ENCODE assay signal across 9 cellular contexts in the genomic region with DNA sequence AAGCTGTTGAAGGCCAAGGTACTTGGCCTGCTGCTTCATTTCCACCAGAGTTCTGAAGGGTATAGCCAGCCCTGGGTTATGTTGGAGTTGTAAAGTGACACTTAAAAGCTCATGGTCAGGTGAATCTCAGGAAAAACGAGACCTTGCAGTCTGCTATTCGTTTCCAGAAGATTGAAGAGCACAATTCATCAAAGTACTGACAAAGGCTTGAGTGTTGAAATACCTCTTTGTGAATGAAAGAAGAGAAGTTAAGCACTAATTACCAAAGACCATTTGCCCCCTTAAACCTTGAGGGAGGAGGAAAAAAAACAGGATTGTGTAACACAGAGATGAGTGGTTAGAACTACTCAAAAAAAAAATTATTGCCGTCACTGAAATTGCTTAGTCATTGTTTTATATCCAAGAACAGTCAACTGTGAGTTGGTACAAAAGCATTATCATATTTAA. TPM values are rescaled to one million over a fixed set of nuclear protein-coding genes. Genes with fewer than 3 reads are reported as not detected.
DNase-seq lines count a peak whose midpoint lies in the region; ATAC-seq, FAIRE-seq and TF ChIP-seq lines count a peak whose summit lies in the region.
"Had no signal": no experiment of that assay in that cellular context is flagged by ENCODE, and none has a peak within 500 bp of the region (broad histone marks: within the 10 kb centered on the region; RNA-seq: fewer than 3 reads in every experiment).

No MANE protein-coding gene starts in this region.

- FAIRE-seq in GM12891 (lab: Jason Lieb, UNC): no peak

- H3K27ac ChIP-seq in naive thymus-derived CD4-positive, alpha-beta T cell (ENCODE audit: low read depth, low read length): no peak overlapping the region

- H3K36me3 Mint-ChIP-seq in naive thymus-derived CD4-positive, alpha-beta T cell: no peaks in the 10 kb centered on the region

- H3K9me3 Mint-ChIP-seq in naive thymus-derived CD4-positive, alpha-beta T cell: peaks cover 0 to 5% (median 0%) of the 10 kb centered on the region in 11 donors

- DNase-seq in AG09309 (ENCODE audit: low read depth) (peak; percentile 64), MV-4-11 (lab: John Stamatoyannopoulos, UW) (peak; percentile 83), SHP77 (lab: John Stamatoyannopoulos, UW) (peak; percentile 60 to 68), hepatic stellate cell (ENCODE audit: low spot score) (peak; percentile 22), GM12891 (ENCODE audit: insufficient read length, low spot score) (no peak), GOT3 (lab: John Stamatoyannopoulos, UW) (no peak)
- no peak for DNase-seq in naive thymus-derived CD4-positive, alpha-beta T cell
- DNase-seq in stimulated activated CD4-positive, alpha-beta T cell treated with anti-CD3 and anti-CD28 coated beads, Interleukin-2, amount 100 ng/mL, for 24 hours: no peak
- DNase-seq: mucosa of descending colon had no signal

- intact Hi-C loops in naive thymus-derived CD4-positive, alpha-beta T cell (cut with micrococcal nuclease): no loop called here

- H3K36me3 ChIP-seq in naive thymus-derived CD4-positive, alpha-beta T cell (ENCODE audit: control insufficient read depth in 2 of 3, insufficient read depth in 3 of 3, low read length in 3 of 3): no peaks in the 10 kb centered on the region

- CTCF ChIA-PET in naive thymus-derived CD4-positive, alpha-beta T cell (lab: Charles Lee): no interaction called here

- TF ChIP-seq POLR2A in GM12891 (IDR thresholded peaks at IDR 0.05; ENCODE audit: low read depth, low read length): no peak

- peaks cover 0 to 5% (median 0%) of the 10 kb centered on the region in 5 donors for H3K27me3 Mint-ChIP-seq in naive thymus-derived CD4-positive, alpha-beta T cell

- no peak for ATAC-seq in naive thymus-derived CD4-positive, alpha-beta T cell
- ATAC-seq: mucosa of descending colon had no signal

- H3K27ac Mint-ChIP-seq in naive thymus-derived CD4-positive, alpha-beta T cell: no peak overlapping the region

- H3K4me1 ChIP-seq in naive thymus-derived CD4-positive, alpha-beta T cell (ENCODE audit: control insufficient read depth in 2 of 2, insufficient read depth in 2 of 2, low read length in 2 of 2): no peaks in the 10 kb centered on the region

- H3K9me3 ChIP-seq in naive thymus-derived CD4-positive, alpha-beta T cell (ENCODE audit: control insufficient read depth in 2 of 3, low read length in 3 of 3): no peaks in the 10 kb centered on the region
- H3K9me3 ChIP-seq: mucosa of descending colon had no signal

- no peaks in the 10 kb centered on the region for H3K27me3 ChIP-seq in naive thymus-derived CD4-positive, alpha-beta T cell (ENCODE audit: control insufficient read depth in 2 of 2, insufficient read depth in 2 of 2, low read length in 2 of 2)

- POLR2A ChIA-PET in naive thymus-derived CD4-positive, alpha-beta T cell (lab: Charles Lee): no interaction called here

- no peak for TF ChIP-seq CTCF in AG09309 (IDR thresholded peaks at IDR 0.05; ENCODE audit: control insufficient read depth, insufficient read depth, low read depth, low read length, missing control alignments)

- peaks cover 0 to 5% (median 4%) of the 10 kb centered on the region in 7 donors for H3K4me1 Mint-ChIP-seq in naive thymus-derived CD4-positive, alpha-beta T cell

- H3K4me3 ChIP-seq in AG09309 (ENCODE audit: control insufficient read depth, low read depth, low read length): no peak overlapping the region
- H3K4me3 ChIP-seq in naive thymus-derived CD4-positive, alpha-beta T cell (ENCODE audit: low read length): no peak overlapping the region
- H3K4me3 ChIP-seq: mucosa of descending colon had no signal

- H3K4me3 Mint-ChIP-seq in naive thymus-derived CD4-positive, alpha-beta T cell: no peak overlapping the region

TF ChIP-seq in GM12891, 5 proteins besides CTCF, POLR2A, EP300 and RAD21:
- TF ChIP-seq PAX5 (IDR thresholded peaks at IDR 0.05; ENCODE audit: insufficient read depth, low read length, severe bottlenecking) (no peak), SPI1 (IDR thresholded peaks at IDR 0.05; ENCODE audit: low read depth, low read length) (no peak), POLR2AphosphoS5 (IDR thresholded peaks at IDR 0.05; ENCODE audit: low read depth, low read length) (no peak), POU2F2 (IDR thresholded peaks at IDR 0.05; ENCODE audit: low read depth, low read length) (no peak), TAF1 (IDR thresholded peaks at IDR 0.05; ENCODE audit: low read depth, low read length) (no peak)

RNA-seq across cellular contexts. Expression of gene MAP2, which starts 48.6 kb away (rescaled TPM):
- total RNA-seq in naive thymus-derived CD4-positive, alpha-beta T cell: under 1 TPM in 2 of 5 experiments, not detected in 3; 0.38 to 0.89 TPM
- polyA plus RNA-seq in naive thymus-derived CD4-positive, alpha-beta T cell: under 1 TPM; 0.45 to 0.48 TPM
- 0.09 TPM for polyA plus RNA-seq in GM12891 (2012; ENCODE audit: low read depth, missing spikeins)

Comparison
In these comparisons a context has a peak if more than half of its experiments do, and no peak if none do; other contexts are left out.
1. DNase-seq: peak in AG09309 (single experiment), MV-4-11 (single experiment), SHP77 (2 of 2) and hepatic stellate cell (single experiment); none in naive thymus-derived CD4-positive, alpha-beta T cell (0 of 9), stimulated activated CD4-positive, alpha-beta T cell treated with anti-CD3 and anti-CD28 coated beads, Interleukin-2, amount 100 ng/mL, for 24 hours (0 of 2), GM12891 (single experiment) and GOT3 (single experiment).